ENCODE assay signal across 8 cellular contexts in genomic region chr16:1964506-1965471, GRCh38. TPM values are rescaled to one million over a fixed set of nuclear protein-coding genes. Genes with fewer than 3 reads are reported as not detected.
DNase-seq lines count a peak whose midpoint lies in the region; ATAC-seq and TF ChIP-seq lines count a peak whose summit lies in the region.

TSS of gene RPS2 (minus strand) at chr16:1964826. CDS start at chr16:1964625, 201 bp downstream.

- DNase-seq in DMS153 (lab: John Stamatoyannopoulos, UW) (peak; percentile 96), KG1 (lab: John Stamatoyannopoulos, UW) (peak; percentile 99), epithelial cell of proximal tubule (ENCODE audit: low read depth) (peak; percentile 83)
- DNase-seq in activated T-cell treated with anti-CD3 and anti-CD28 coated beads, Interleukin-2, amount 50 U/mL, for 24 hours: peak; percentile 99
- DNase-seq in stimulated activated CD8-positive, alpha-beta memory T cell treated with anti-CD3 and anti-CD28 coated beads, Interleukin-7, amount 100 ng/mL, for 1 hour (ENCODE audit: low read depth in 2 of 2): peak; percentile 92 to 94

- H3K9me3 ChIP-seq in mucosa of stomach (ENCODE audit: control insufficient read depth, low read length): no peaks in the 10 kb centered on the region

- H3K27me3 Mint-ChIP-seq in activated T-cell treated with anti-CD3 and anti-CD28 coated beads, Interleukin-2, amount 50 U/mL, for 24 hours: no peaks in the 10 kb centered on the region

- peak within 1 kb of the TSS; percentile 87 for H3K4me3 Mint-ChIP-seq in activated T-cell treated with anti-CD3 and anti-CD28 coated beads, Interleukin-2, amount 50 U/mL, for 24 hours

- no peaks in the 10 kb centered on the region for H3K9me3 Mint-ChIP-seq in activated T-cell treated with anti-CD3 and anti-CD28 coated beads, Interleukin-2, amount 50 U/mL, for 24 hours

- H3K27me3 ChIP-seq in mucosa of stomach (ENCODE audit: control insufficient read depth, insufficient read depth, low read length): no peaks in the 10 kb centered on the region

- H3K4me1 ChIP-seq in mucosa of stomach (ENCODE audit: control insufficient read depth, insufficient read depth, low read length): peaks cover 14% of the 10 kb centered on the region

- peak within 1 kb of the TSS; percentile 92 for H3K9ac ChIP-seq in mucosa of stomach (ENCODE audit: low read length)

- TF ChIP-seq CTCF in epithelial cell of proximal tubule (conservative IDR thresholded peaks at IDR 0.05; ENCODE audit: low read depth, low read length): no peak

- H3K36me3 ChIP-seq in mucosa of stomach (ENCODE audit: control insufficient read depth, insufficient read depth, low read length): peaks cover 13% of the 10 kb centered on the region

- H3K4me1 Mint-ChIP-seq in activated T-cell treated with anti-CD3 and anti-CD28 coated beads, Interleukin-2, amount 50 U/mL, for 24 hours (ENCODE audit: low read depth): peaks cover 37% of the 10 kb centered on the region

- H3K4me3 ChIP-seq in epithelial cell of proximal tubule (ENCODE audit: low read depth, low read length) (peak within 1 kb of the TSS; percentile 93), mucosa of stomach (ENCODE audit: low read length) (peak within 1 kb of the TSS; percentile 53)

- H3K27ac Mint-ChIP-seq in activated T-cell treated with anti-CD3 and anti-CD28 coated beads, Interleukin-2, amount 50 U/mL, for 24 hours: peak within 1 kb of the TSS; percentile 94

- peak; percentile 73 for ATAC-seq in GM21717 (IDR thresholded peaks at IDR 0.05; ENCODE audit: unreplicated experiment)

- peaks cover 76% of the 10 kb centered on the region for H3K36me3 Mint-ChIP-seq in activated T-cell treated with anti-CD3 and anti-CD28 coated beads, Interleukin-2, amount 50 U/mL, for 24 hours (ENCODE audit: low read depth)

TF ChIP-seq in PFSK-1, 5 proteins besides CTCF, POLR2A, EP300 and RAD21:
- peak; percentile 99 for TF ChIP-seq TAF1 (IDR thresholded peaks at IDR 0.05; ENCODE audit: borderline replicate concordance, insufficient read depth, low read length)
- peak; percentile 53 to 58; a peak in 1 of 4 replicates for TF ChIP-seq REST (IDR thresholded peaks at IDR 0.05; ENCODE audit: insufficient read depth in 1 of 2, low read depth in 2 of 2, low read length in 2 of 2)
- TF ChIP-seq SIN3A (IDR thresholded peaks at IDR 0.05; ENCODE audit: borderline replicate concordance, insufficient read depth, low read length): peak; percentile 44; the same call in 1 of the 2 replicates
- TF ChIP-seq POLR2AphosphoS5 (IDR thresholded peaks at IDR 0.05; ENCODE audit: low read depth, low read length): peak; percentile 100
- TF ChIP-seq FOXP2 (optimal IDR thresholded peaks at IDR 0.05; ENCODE audit: borderline replicate concordance, extremely low read depth, extremely low read length, insufficient read depth): no peak

RNA-seq across cellular contexts. Expression of gene RPS2, which starts in this region (rescaled TPM):
- polyA plus RNA-seq in PFSK-1 (2012; ENCODE audit: insufficient read length, low read depth): 7,186 TPM
- 2,813 and 2,878 TPM in 2 replicates for total RNA-seq in epithelial cell of proximal tubule

Comparison
In these comparisons a context has a peak if more than half of its experiments do, and no peak if none do; other contexts are left out.
1. Peak in every context shown above with its lines: DNase-seq, ATAC-seq and H3K4me3 ChIP-seq.